ENCODE assay signal across 1 cellular context in genomic region chr4:14257903-14258302, GRCh38.
TF ChIP-seq lines count a peak whose summit lies in the region.

No MANE protein-coding gene starts in this region.

TF ChIP-seq in H1, 55 proteins besides CTCF, POLR2A, EP300 and RAD21 (continued from another document):
- TF ChIP-seq, protein P1, sequence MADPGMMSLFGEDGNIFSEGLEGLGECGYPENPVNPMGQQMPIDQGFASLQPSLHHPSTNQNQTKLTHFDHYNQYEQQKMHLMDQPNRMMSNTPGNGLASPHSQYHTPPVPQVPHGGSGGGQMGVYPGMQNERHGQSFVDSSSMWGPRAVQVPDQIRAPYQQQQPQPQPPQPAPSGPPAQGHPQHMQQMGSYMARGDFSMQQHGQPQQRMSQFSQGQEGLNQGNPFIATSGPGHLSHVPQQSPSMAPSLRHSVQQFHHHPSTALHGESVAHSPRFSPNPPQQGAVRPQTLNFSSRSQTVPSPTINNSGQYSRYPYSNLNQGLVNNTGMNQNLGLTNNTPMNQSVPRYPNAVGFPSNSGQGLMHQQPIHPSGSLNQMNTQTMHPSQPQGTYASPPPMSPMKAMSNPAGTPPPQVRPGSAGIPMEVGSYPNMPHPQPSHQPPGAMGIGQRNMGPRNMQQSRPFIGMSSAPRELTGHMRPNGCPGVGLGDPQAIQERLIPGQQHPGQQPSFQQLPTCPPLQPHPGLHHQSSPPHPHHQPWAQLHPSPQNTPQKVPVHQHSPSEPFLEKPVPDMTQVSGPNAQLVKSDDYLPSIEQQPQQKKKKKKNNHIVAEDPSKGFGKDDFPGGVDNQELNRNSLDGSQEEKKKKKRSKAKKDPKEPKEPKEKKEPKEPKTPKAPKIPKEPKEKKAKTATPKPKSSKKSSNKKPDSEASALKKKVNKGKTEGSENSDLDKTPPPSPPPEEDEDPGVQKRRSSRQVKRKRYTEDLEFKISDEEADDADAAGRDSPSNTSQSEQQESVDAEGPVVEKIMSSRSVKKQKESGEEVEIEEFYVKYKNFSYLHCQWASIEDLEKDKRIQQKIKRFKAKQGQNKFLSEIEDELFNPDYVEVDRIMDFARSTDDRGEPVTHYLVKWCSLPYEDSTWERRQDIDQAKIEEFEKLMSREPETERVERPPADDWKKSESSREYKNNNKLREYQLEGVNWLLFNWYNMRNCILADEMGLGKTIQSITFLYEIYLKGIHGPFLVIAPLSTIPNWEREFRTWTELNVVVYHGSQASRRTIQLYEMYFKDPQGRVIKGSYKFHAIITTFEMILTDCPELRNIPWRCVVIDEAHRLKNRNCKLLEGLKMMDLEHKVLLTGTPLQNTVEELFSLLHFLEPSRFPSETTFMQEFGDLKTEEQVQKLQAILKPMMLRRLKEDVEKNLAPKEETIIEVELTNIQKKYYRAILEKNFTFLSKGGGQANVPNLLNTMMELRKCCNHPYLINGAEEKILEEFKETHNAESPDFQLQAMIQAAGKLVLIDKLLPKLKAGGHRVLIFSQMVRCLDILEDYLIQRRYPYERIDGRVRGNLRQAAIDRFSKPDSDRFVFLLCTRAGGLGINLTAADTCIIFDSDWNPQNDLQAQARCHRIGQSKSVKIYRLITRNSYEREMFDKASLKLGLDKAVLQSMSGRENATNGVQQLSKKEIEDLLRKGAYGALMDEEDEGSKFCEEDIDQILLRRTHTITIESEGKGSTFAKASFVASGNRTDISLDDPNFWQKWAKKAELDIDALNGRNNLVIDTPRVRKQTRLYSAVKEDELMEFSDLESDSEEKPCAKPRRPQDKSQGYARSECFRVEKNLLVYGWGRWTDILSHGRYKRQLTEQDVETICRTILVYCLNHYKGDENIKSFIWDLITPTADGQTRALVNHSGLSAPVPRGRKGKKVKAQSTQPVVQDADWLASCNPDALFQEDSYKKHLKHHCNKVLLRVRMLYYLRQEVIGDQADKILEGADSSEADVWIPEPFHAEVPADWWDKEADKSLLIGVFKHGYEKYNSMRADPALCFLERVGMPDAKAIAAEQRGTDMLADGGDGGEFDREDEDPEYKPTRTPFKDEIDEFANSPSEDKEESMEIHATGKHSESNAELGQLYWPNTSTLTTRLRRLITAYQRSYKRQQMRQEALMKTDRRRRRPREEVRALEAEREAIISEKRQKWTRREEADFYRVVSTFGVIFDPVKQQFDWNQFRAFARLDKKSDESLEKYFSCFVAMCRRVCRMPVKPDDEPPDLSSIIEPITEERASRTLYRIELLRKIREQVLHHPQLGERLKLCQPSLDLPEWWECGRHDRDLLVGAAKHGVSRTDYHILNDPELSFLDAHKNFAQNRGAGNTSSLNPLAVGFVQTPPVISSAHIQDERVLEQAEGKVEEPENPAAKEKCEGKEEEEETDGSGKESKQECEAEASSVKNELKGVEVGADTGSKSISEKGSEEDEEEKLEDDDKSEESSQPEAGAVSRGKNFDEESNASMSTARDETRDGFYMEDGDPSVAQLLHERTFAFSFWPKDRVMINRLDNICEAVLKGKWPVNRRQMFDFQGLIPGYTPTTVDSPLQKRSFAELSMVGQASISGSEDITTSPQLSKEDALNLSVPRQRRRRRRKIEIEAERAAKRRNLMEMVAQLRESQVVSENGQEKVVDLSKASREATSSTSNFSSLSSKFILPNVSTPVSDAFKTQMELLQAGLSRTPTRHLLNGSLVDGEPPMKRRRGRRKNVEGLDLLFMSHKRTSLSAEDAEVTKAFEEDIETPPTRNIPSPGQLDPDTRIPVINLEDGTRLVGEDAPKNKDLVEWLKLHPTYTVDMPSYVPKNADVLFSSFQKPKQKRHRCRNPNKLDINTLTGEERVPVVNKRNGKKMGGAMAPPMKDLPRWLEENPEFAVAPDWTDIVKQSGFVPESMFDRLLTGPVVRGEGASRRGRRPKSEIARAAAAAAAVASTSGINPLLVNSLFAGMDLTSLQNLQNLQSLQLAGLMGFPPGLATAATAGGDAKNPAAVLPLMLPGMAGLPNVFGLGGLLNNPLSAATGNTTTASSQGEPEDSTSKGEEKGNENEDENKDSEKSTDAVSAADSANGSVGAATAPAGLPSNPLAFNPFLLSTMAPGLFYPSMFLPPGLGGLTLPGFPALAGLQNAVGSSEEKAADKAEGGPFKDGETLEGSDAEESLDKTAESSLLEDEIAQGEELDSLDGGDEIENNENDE (IDR thresholded peaks at IDR 0.05; ENCODE audit: insufficient replicate concordance, low read length) = no peak
